In the genomic region with DNA sequence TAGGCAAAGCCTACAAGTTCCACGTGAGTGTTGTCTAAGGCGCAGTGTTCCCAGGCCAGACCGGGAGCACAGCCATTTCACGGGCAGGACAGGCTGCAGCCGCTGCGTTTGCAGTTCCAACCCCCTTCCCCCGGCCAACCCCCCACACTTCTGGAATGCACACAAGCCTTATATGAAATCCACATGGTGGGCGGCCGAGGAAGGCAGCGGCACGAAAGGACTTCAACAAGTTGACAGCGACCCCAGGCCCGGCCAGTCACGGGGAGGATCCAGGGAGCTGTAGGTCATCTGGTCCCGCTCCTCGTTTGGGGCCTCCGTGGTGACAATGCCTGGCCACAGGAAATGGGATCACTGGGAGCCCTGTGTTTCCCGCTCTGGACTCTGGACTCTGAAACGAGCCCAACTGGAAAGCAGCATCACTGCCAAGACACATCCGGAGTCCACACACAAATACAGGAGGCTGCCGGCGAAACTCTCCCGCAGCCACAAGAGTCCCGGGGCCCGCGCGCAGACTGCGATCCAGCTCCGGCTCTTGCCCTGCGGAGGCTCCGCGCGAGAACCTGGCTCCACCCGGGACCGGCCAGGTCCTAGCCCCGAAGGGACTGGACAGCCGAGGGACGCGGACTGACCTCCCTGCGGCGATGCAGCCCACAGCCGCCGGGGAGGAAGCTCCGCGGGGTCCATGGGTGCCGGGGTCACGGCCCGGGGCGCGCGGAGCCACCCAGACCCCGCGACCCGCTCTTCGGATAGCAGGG, we compare ENCODE assay signal across 8 cellular contexts. TPM values are rescaled to one million over a fixed set of nuclear protein-coding genes. Genes with fewer than 3 reads are reported as not detected.
DNase-seq lines count a peak whose midpoint lies in the region; ATAC-seq and TF ChIP-seq lines count a peak whose summit lies in the region.

No MANE protein-coding gene starts in this region.

- H3K9me3 ChIP-seq in BE2C (no peaks in the 10 kb centered on the region), lung (ENCODE audit: control insufficient read depth in 2 of 2, insufficient read depth in 1 of 2, low read length in 1 of 2) (no peaks in the 10 kb centered on the region), thoracic aorta (no peaks in the 10 kb centered on the region)
- H3K9me3 ChIP-seq in effector memory CD4-positive, alpha-beta T cell (ENCODE audit: control insufficient read depth, low read length) = no peaks in the 10 kb centered on the region

- WGBS in lung, 2 donors = 4 to 6% methylated on average over 43 to 55 of the region's 55 CpGs

- no peak overlapping the region for H3K27ac ChIP-seq in effector memory CD4-positive, alpha-beta T cell (ENCODE audit: insufficient read depth, low read length, poor library complexity, severe bottlenecking)
- H3K27ac ChIP-seq in lung (ENCODE audit: low read depth in 1 of 2, low read length in 1 of 2) = peak overlapping the region; percentile 72 to 99
- H3K27ac ChIP-seq in thoracic aorta = peak overlapping the region; percentile 95

- no peaks in the 10 kb centered on the region for H3K4me1 ChIP-seq in BE2C
- peaks cover 31% of the 10 kb centered on the region for H3K4me1 ChIP-seq in effector memory CD4-positive, alpha-beta T cell (ENCODE audit: control insufficient read depth, insufficient read depth, low read length, poor library complexity, severe bottlenecking)
- H3K4me1 ChIP-seq in lung (ENCODE audit: control insufficient read depth in 2 of 2, insufficient read depth in 2 of 2, low read length in 2 of 2) = peaks cover 5 to 12% of the 10 kb centered on the region in 2 donors
- H3K4me1 ChIP-seq in thoracic aorta (ENCODE audit: control insufficient read depth in 1 of 2, low read depth in 2 of 2) = peaks cover 11 to 51% of the 10 kb centered on the region in 2 donors

- H3K4me3 ChIP-seq in BE2C (ENCODE audit: low read depth, low read length) = peak overlapping the region; percentile 46
- H3K4me3 ChIP-seq in effector memory CD4-positive, alpha-beta T cell (ENCODE audit: insufficient read depth, low read depth, low read length, poor library complexity, severe bottlenecking) = peak overlapping the region; percentile 73
- H3K4me3 ChIP-seq in lung = peak overlapping the region; percentile 49
- H3K4me3 ChIP-seq in thoracic aorta = peak overlapping the region; percentile 96

- H3K36me3 Mint-ChIP-seq in T-cell = no peaks in the 10 kb centered on the region

- POLR2A ChIA-PET in T-cell (lab: Charles Lee) = interaction anchor here in 1 of 2 donors (0.5 kb wide), 1 partner anchor 1945 kb away, joined by 8 read pairs; no protein-coding TSS in a partner anchor

- ATAC-seq in GM21529 (IDR thresholded peaks at IDR 0.05; ENCODE audit: unreplicated experiment) (peak; percentile 13), T-cell (replicated peaks in 1 of 4) (peak in 2 of 4 experiments; percentile 20 to 44), lung (ENCODE audit: insufficient read depth, low FRiP score) (peak; percentile 32), thoracic aorta (ENCODE audit: insufficient number of reproducible peaks, low FRiP score, low read depth) (no peak), HG02763 (IDR thresholded peaks at IDR 0.05; ENCODE audit: unreplicated experiment) (no peak)

- H3K4me3 Mint-ChIP-seq in T-cell = peak overlapping the region; percentile 46 to 68 (median 47)

- CTCF ChIA-PET in T-cell (lab: Charles Lee) = no interaction called here

- no peak for DNase-seq in BE2C
- DNase-seq in T-cell = peak in 10 of 34 experiments; percentile 1 to 14 (median 8)
- no peak for DNase-seq in effector memory CD4-positive, alpha-beta T cell
- DNase-seq in lung (ENCODE audit: low spot score) = peak; percentile 36
- peak; percentile 19 for DNase-seq in thoracic aorta (ENCODE audit: low spot score)
- DNase-seq in SIG-M5 (lab: John Stamatoyannopoulos, UW) = no peak

- no peak overlapping the region for H3K27ac Mint-ChIP-seq in T-cell

- H3K9me3 Mint-ChIP-seq in T-cell = no peaks in the 10 kb centered on the region

- H3K36me3 ChIP-seq in BE2C (no peaks in the 10 kb centered on the region), lung (ENCODE audit: control insufficient read depth in 2 of 2, insufficient read depth in 2 of 2, low read length in 2 of 2) (peaks cover 0 to 5% of the 10 kb centered on the region in 2 donors), thoracic aorta (peaks cover 4% of the 10 kb centered on the region)
- H3K36me3 ChIP-seq in effector memory CD4-positive, alpha-beta T cell (ENCODE audit: control insufficient read depth, insufficient read depth, low read length) = no peaks in the 10 kb centered on the region

- H3K27me3 Mint-ChIP-seq in T-cell = peaks cover 26 to 32% of the 10 kb centered on the region in 2 donors

- peaks cover 22 to 30% (median 25%) of the 10 kb centered on the region in 3 donors for H3K4me1 Mint-ChIP-seq in T-cell

- peaks cover 55% of the 10 kb centered on the region for H3K27me3 ChIP-seq in BE2C
- H3K27me3 ChIP-seq in effector memory CD4-positive, alpha-beta T cell (replicated peaks; ENCODE audit: control insufficient read depth, insufficient read depth, low read length, poor library complexity, severe bottlenecking) = peaks cover 17% of the 10 kb centered on the region
- H3K27me3 ChIP-seq in lung (ENCODE audit: control insufficient read depth, insufficient read depth) = no peaks in the 10 kb centered on the region
- no peaks in the 10 kb centered on the region for H3K27me3 ChIP-seq in thoracic aorta (replicated peaks; ENCODE audit: insufficient read depth)

- no peak for TF ChIP-seq CTCF in BE2C (IDR thresholded peaks at IDR 0.05; ENCODE audit: low read depth, low read length)
- TF ChIP-seq CTCF in lung (IDR thresholded peaks at IDR 0.05; ENCODE audit: control extremely low read depth, extremely low read depth) = no peak
- TF ChIP-seq CTCF in thoracic aorta (IDR thresholded peaks at IDR 0.05) = no peak

RNA-seq across cellular contexts. Expression of gene NID1, which starts 0.8 kb away (rescaled TPM):
- polyA plus RNA-seq in BE2C (2012; ENCODE audit: insufficient read depth, insufficient read length, low read depth) = not detected
- total RNA-seq in T-cell (under 1 TPM in 4 of 5 donors, not detected in 1; 0.05 to 0.50 (median 0.34) TPM), lung (100 to 1,000 TPM in 1 of 2 donors, 10 to 100 TPM in 1; 55.8 to 151 TPM), thoracic aorta (10 to 100 TPM; 82.4 to 95.5 TPM)
- polyA plus RNA-seq in lung = 10 to 100 TPM; 15.4 to 34.4 TPM

Comparison
In these comparisons a context has a peak if more than half of its experiments do, and no peak if none do; other contexts are left out.
1. DNase-seq: peak in lung (single experiment) and thoracic aorta (single experiment); none in BE2C (single experiment), effector memory CD4-positive, alpha-beta T cell (0 of 3) and SIG-M5 (single experiment).
2. H3K4me3 ChIP-seq: peak in every context shown above with its lines; median percentile 96 in thoracic aorta; 73 in effector memory CD4-positive, alpha-beta T cell; 49 in lung; 46 in BE2C.
3. ATAC-seq: peak in GM21529 (single experiment) and lung (single experiment); none in thoracic aorta (single experiment) and HG02763 (single experiment).
4. RNA of gene NID1, which starts 0.8 kb away (total RNA-seq): 55.8 to 151 TPM in lung and 82.4 to 95.5 TPM in thoracic aorta; 0.05 to 0.50 TPM in T-cell; every median in the first group is over 10 times any median in the second.